ENCODE assay signal across 18 cellular contexts in genomic region chr5:145324101-145324500, GRCh38.
A peak's percentile ranks its signal among the peaks of the same experiment; 100 is the strongest.
DNase-seq lines count a peak whose midpoint lies in the region; ATAC-seq and TF ChIP-seq lines count a peak whose summit lies in the region.
"Had no signal": no experiment of that assay in that cellular context is flagged by ENCODE, and none has a peak within 500 bp of the region (broad histone marks: within the 10 kb centered on the region; RNA-seq: fewer than 3 reads in every experiment).

No MANE protein-coding gene starts in this region.

- H3K14ac ChIP-seq in neuronal stem cell (ENCODE audit: low read length), result no peak overlapping the region

- peak overlapping the region; percentile 29 for H3K27ac ChIP-seq in ACC112 (ENCODE audit: low read depth, low read length)
- peak overlapping the region; percentile 22 for H3K27ac ChIP-seq in neuronal stem cell (replicated peaks; ENCODE audit: low read length)
- H3K27ac ChIP-seq: RWPE1 had no signal

- TF ChIP-seq CTCF in HFFc6 (IDR thresholded peaks at IDR 0.05) (no peak), epithelial cell of esophagus (IDR thresholded peaks at IDR 0.05; ENCODE audit: insufficient read depth, low read depth, low read length, missing control alignments) (no peak)

- peaks cover 0 to under 1% of the 10 kb centered on the region in 2 donors for H3K9me3 ChIP-seq in neuronal stem cell (replicated peaks in 1 of 2; ENCODE audit: control insufficient read depth in 2 of 2, insufficient read depth in 1 of 2, low read depth in 1 of 2, low read length in 2 of 2)
- H3K9me3 ChIP-seq: Caco-2 had no signal

- H4K8ac ChIP-seq in neuronal stem cell (ENCODE audit: low read depth, low read length), result no peak overlapping the region

- no peak overlapping the region for H3K4me2 ChIP-seq in neuronal stem cell (ENCODE audit: insufficient read depth, low read length, poor library complexity, severe bottlenecking)

- H4K91ac ChIP-seq in neuronal stem cell (ENCODE audit: low read depth, low read length, poor library complexity), result no peak overlapping the region

- no peak overlapping the region for H2BK5ac ChIP-seq in neuronal stem cell (ENCODE audit: low read length)

- no peaks in the 10 kb centered on the region for H3K27me3 ChIP-seq in ACC112 (ENCODE audit: insufficient read depth, low read length)
- H3K27me3 ChIP-seq in neuronal stem cell (ENCODE audit: control insufficient read depth in 3 of 3, insufficient read depth in 3 of 3, low read depth in 1 of 3, low read length in 3 of 3), result no peaks in the 10 kb centered on the region

- H3K9ac ChIP-seq in neuronal stem cell (ENCODE audit: low read depth, low read length, poor library complexity), result no peak overlapping the region

- H3K23ac ChIP-seq in neuronal stem cell (ENCODE audit: low read depth, low read length, poor library complexity), result no peak overlapping the region

- H2AFZ ChIP-seq in ACC112 (ENCODE audit: low read length, unreplicated experiment) (peak overlapping the region; percentile 39), neuronal stem cell (ENCODE audit: low read length) (no peak overlapping the region)

- no CpG with 5 or more reads among the region's 1 CpG for WGBS in neuronal stem cell (ENCODE audit: extremely low coverage in 2 of 2, insufficient read length in 2 of 2, insufficient replicate concordance in 1 of 2), 2 donors

- H3K36me3 ChIP-seq in ACC112 (ENCODE audit: insufficient read depth, low read length), result no peaks in the 10 kb centered on the region
- no peaks in the 10 kb centered on the region for H3K36me3 ChIP-seq in neuronal stem cell (replicated peaks in 1 of 2; ENCODE audit: control insufficient read depth in 2 of 2, insufficient read depth in 2 of 2, low read length in 2 of 2)

- H3K36me3 Mint-ChIP-seq in HFFc6 (ENCODE audit: low read depth), result peaks cover 4% of the 10 kb centered on the region; the same call in 1 of the 2 replicates

- no peak overlapping the region for H3K4ac ChIP-seq in neuronal stem cell (ENCODE audit: low read length)

- H2BK15ac ChIP-seq in neuronal stem cell (ENCODE audit: low read length), result no peak overlapping the region

- H3K79me1 ChIP-seq in neuronal stem cell (ENCODE audit: low read depth, low read length), result no peaks in the 10 kb centered on the region

- peaks cover 23% of the 10 kb centered on the region for H3K4me1 Mint-ChIP-seq in HFFc6 (ENCODE audit: low read depth)

- H3K4me1 ChIP-seq in ACC112 (ENCODE audit: control insufficient read depth, insufficient read depth, low read length, unreplicated experiment), result peaks cover 2% of the 10 kb centered on the region
- H3K4me1 ChIP-seq in neuronal stem cell (ENCODE audit: control insufficient read depth in 2 of 2, insufficient read depth in 1 of 2, low read depth in 1 of 2, low read length in 2 of 2), result no peaks in the 10 kb centered on the region
- H3K4me1 ChIP-seq: Caco-2 had no signal

- H3K9me3 Mint-ChIP-seq in HFFc6, result peaks cover 4% of the 10 kb centered on the region; the same call in 1 of the 2 replicates

- no peak overlapping the region for H3K18ac ChIP-seq in neuronal stem cell (ENCODE audit: low read length)

- H3K4me3 Mint-ChIP-seq in HFFc6, result no peak overlapping the region
- H3K4me3 Mint-ChIP-seq: CD4-positive, alpha-beta T cell had no signal

- H3K4me3 ChIP-seq in ACC112 (ENCODE audit: low read depth, low read length), result no peak overlapping the region
- H3K4me3 ChIP-seq in epithelial cell of esophagus (ENCODE audit: low read length), result no peak overlapping the region
- H3K4me3 ChIP-seq in neuronal stem cell (ENCODE audit: low read length in 2 of 2), result no peak overlapping the region

- no peak overlapping the region for H2BK120ac ChIP-seq in neuronal stem cell (ENCODE audit: low read depth, low read length)

- peak; percentile 1 for DNase-seq in HFFc6
- DNase-seq in epithelial cell of esophagus (ENCODE audit: low read depth), result peak; percentile 10
- peak; percentile 6 for DNase-seq in neuronal stem cell (ENCODE audit: low spot score)
- no peak for DNase-seq in NCI-H69 (lab: John Stamatoyannopoulos, UW)
- DNase-seq in medulla oblongata (ENCODE audit: extremely low spot score), result no peak
- no peak for DNase-seq in SHP77 treated with DMSO at 0.1 percent for 48 hours (lab: John Stamatoyannopoulos, UW)
- DNase-seq: 8988T; Caco-2; CD4-positive, alpha-beta T cell; GF-D8; NCI-H1417 treated with DMSO at 0.1 percent for 48 hours; NCI-H1930; NCI-H226; NCI-H524; PC-3 had no signal

- no peak overlapping the region for H2BK12ac ChIP-seq in neuronal stem cell (ENCODE audit: low read length)

- ATAC-seq in GM19397 (IDR thresholded peaks at IDR 0.05; ENCODE audit: unreplicated experiment), result no peak
- ATAC-seq: PC-3 had no signal

- no peaks in the 10 kb centered on the region for H3K79me2 ChIP-seq in ACC112 (ENCODE audit: control insufficient read depth, insufficient read depth, low read length, unreplicated experiment)

- no peak overlapping the region for H2AK5ac ChIP-seq in neuronal stem cell (ENCODE audit: low read depth, low read length)

- no peaks in the 10 kb centered on the region for H3K27me3 Mint-ChIP-seq in HFFc6 (ENCODE audit: insufficient read depth)
- H3K27me3 Mint-ChIP-seq: CD4-positive, alpha-beta T cell had no signal

- H3K27ac Mint-ChIP-seq in HFFc6, result peak overlapping the region; percentile 19
- H3K27ac Mint-ChIP-seq: CD4-positive, alpha-beta T cell had no signal

Comparison
In these comparisons a context has a peak if more than half of its experiments do, and no peak if none do; other contexts are left out.
1. DNase-seq: peak in HFFc6 (single experiment), epithelial cell of esophagus (single experiment) and neuronal stem cell (single experiment); none in NCI-H69 (single experiment), medulla oblongata (single experiment) and SHP77 treated with DMSO at 0.1 percent for 48 hours (single experiment).